In the genomic region with DNA sequence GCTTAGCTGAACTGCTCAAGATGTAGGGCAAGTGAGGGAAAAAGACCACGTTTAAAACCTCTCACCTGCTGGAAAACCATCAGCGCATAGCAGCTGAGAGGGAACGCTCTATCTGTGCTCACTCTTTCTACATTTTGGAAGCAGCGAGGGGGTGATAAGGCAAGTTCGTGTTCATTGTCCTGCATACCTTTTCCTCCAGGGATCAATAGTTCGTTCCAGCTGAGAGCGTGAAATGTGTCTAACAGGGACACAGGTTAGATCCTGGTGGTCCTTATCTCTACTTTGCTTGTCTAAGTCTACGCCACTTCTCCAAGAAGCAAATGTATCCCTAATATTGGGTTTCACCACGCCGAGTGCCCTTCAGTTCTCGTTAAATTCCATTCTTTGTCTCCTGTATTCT, we compare ENCODE assay signal across 14 cellular contexts.
DNase-seq lines count a peak whose midpoint lies in the region; ATAC-seq, FAIRE-seq and TF ChIP-seq lines count a peak whose summit lies in the region.
"Had no signal": no experiment of that assay in that cellular context is flagged by ENCODE, and none has a peak within 500 bp of the region (broad histone marks: within the 10 kb centered on the region; RNA-seq: fewer than 3 reads in every experiment).

No MANE protein-coding gene starts in this region.

- H2BK15ac ChIP-seq in H1 (ENCODE audit: low read length), result no peak overlapping the region

- no peak overlapping the region for H4K8ac ChIP-seq in H1 (ENCODE audit: extremely low read depth, insufficient read depth, low read length)

- no peak for TF ChIP-seq CTCF in Calu3 (IDR thresholded peaks at IDR 0.05; ENCODE audit: unreplicated experiment)
- TF ChIP-seq CTCF in H1 (IDR thresholded peaks at IDR 0.05; ENCODE audit: control extremely low read depth in 1 of 3, insufficient read depth in 1 of 3, low read depth in 1 of 3, low read length in 3 of 3), result no peak
- no peak for TF ChIP-seq CTCF in progenitor cell of endocrine pancreas (IDR thresholded peaks at IDR 0.05; ENCODE audit: unreplicated experiment)

- no peak overlapping the region for H3K23ac ChIP-seq in H1 (ENCODE audit: insufficient read length)

- H3K9ac ChIP-seq in H1 (replicated peaks in 1 of 4; ENCODE audit: extremely low read depth in 1 of 4, low read depth in 3 of 4, low read length in 3 of 4), result no peak overlapping the region
- H3K9ac ChIP-seq: GM23248 had no signal

- no peak for TF ChIP-seq EP300 in H1 (IDR thresholded peaks at IDR 0.05; ENCODE audit: borderline replicate concordance in 1 of 2, low read depth in 2 of 2, low read length in 2 of 2)

- H3K9me3 ChIP-seq in H1 (ENCODE audit: insufficient read depth in 2 of 2, low read depth in 1 of 2, low read length in 1 of 2), result no peaks in the 10 kb centered on the region

- POLR2A ChIA-PET in H1 (lab: Charles Lee; ENCODE audit: partially characterized antibody), result interaction anchor here (0.6 to 1.2 kb wide), 2 partner anchors 13 to 125 kb away, joined by 3 to 5 read pairs; no protein-coding TSS in a partner anchor

- no peak overlapping the region for H3K4ac ChIP-seq in H1 (replicated peaks; ENCODE audit: insufficient read length, low read depth, low read length)

- H3K4me1 ChIP-seq in H1 (replicated peaks in 1 of 4; ENCODE audit: control insufficient read depth in 3 of 4, insufficient read depth in 4 of 4, low read length in 3 of 4), result 0 out of 7 replicates have a peak, but pooled peaks cover 0 to 2% (median 0%) of the 10 kb centered on the region in 4 experiments

- intact Hi-C loops in Calu3 (cut with micrococcal nuclease; ENCODE audit: unreplicated experiment), result no loop called here

- no peak overlapping the region; a peak in 1 of 4 replicates for H3K4me2 ChIP-seq in H1 (ENCODE audit: insufficient read depth in 1 of 2, low read depth in 2 of 2, low read length in 2 of 2)

- BruUV-seq in Calu3 (replicated peaks; lab: Mats Ljungman, UMichigan), result no TSS peak

- no peak for FAIRE-seq in H1 (lab: Jason Lieb, UNC)
- FAIRE-seq: A204.1 had no signal

- H4K5ac ChIP-seq in H1 (ENCODE audit: insufficient read length, low read depth, low read length), result no peak overlapping the region

- 0 out of 2 replicates have a peak overlapping the region, but pooled peaks have one; percentile 18 for H2AK5ac ChIP-seq in H1 (ENCODE audit: low read depth, low read length)

- H4K91ac ChIP-seq in H1 (replicated peaks; ENCODE audit: insufficient read length, low read length), result no peak overlapping the region

- H3K27me3 Mint-ChIP-seq in Calu3 (ENCODE audit: unreplicated experiment) (peaks cover 21% of the 10 kb centered on the region), progenitor cell of endocrine pancreas (peaks cover 22% of the 10 kb centered on the region)
- H3K27me3 Mint-ChIP-seq: B cell; CD4-positive, alpha-beta memory T cell had no signal

- H3K79me2 ChIP-seq in H1 (ENCODE audit: control insufficient read depth in 1 of 2, insufficient read depth in 2 of 2, low read length in 2 of 2), result no peaks in the 10 kb centered on the region

- H2BK5ac ChIP-seq in H1 (ENCODE audit: low read depth, low read length), result no peak overlapping the region

- DNase-seq in Calu3 (no peak), SK-N-DZ (ENCODE audit: low spot score) (peak; percentile 51), H1 (ENCODE audit: low read depth in 1 of 2, low spot score in 2 of 2) (no peak), progenitor cell of endocrine pancreas (ENCODE audit: low spot score, unreplicated experiment) (no peak), NCI-H1694 treated with DMSO at 0.1 percent for 48 hours (lab: John Stamatoyannopoulos, UW) (no peak), NCI-H1436 (lab: John Stamatoyannopoulos, UW) (no peak)
- DNase-seq: CD4-positive, alpha-beta memory T cell; DND-41; GM23248; H9 had no signal

- H3K27ac Mint-ChIP-seq in Calu3 (ENCODE audit: unreplicated experiment), result peak overlapping the region; percentile 48
- peak overlapping the region; percentile 95 for H3K27ac Mint-ChIP-seq in progenitor cell of endocrine pancreas
- H3K27ac Mint-ChIP-seq: B cell; CD4-positive, alpha-beta memory T cell; H9 had no signal

- H3K27ac ChIP-seq in H1 (ENCODE audit: low read depth, low read length), result no peak overlapping the region
- H3K27ac ChIP-seq: C4-2B, GM23248 had no signal

- no peak overlapping the region for H2BK20ac ChIP-seq in H1 (ENCODE audit: low read length)

- no peaks in the 10 kb centered on the region for H3K9me3 Mint-ChIP-seq in Calu3 (ENCODE audit: low read depth, unreplicated experiment)
- no peaks in the 10 kb centered on the region for H3K9me3 Mint-ChIP-seq in progenitor cell of endocrine pancreas (ENCODE audit: low read depth)
- H3K9me3 Mint-ChIP-seq: H9 had no signal

- TF ChIP-seq RAD21 in H1 (IDR thresholded peaks at IDR 0.05 in 1 of 2, conservative IDR thresholded peaks at IDR 0.05 in 1 of 2; ENCODE audit: low read depth in 2 of 2, low read length in 2 of 2), result no peak

- CTCF ChIA-PET in Calu3 (lab: Charles Lee) (interaction anchor here (0.6 to 1.2 kb wide), 2 partner anchors 11 to 721 kb away, joined by 3 to 4 read pairs; no protein-coding TSS in a partner anchor), H1 (lab: Charles Lee; ENCODE audit: partially characterized antibody) (interaction anchor here (0.7 to 1.8 kb wide), 4 partner anchors 13 to 374 kb away, joined by 3 to 8 read pairs (median 3); no protein-coding TSS in a partner anchor)

- 0 out of 2 replicates have a peak overlapping the region, but pooled peaks have one; percentile 35 for H2AFZ ChIP-seq in H1 (ENCODE audit: low read length)
- H2AFZ ChIP-seq: GM23248 had no signal

- H2BK12ac ChIP-seq in H1 (ENCODE audit: low read depth, low read length), result no peak overlapping the region

- ATAC-seq in activated CD4-positive, CD25-positive, alpha-beta regulatory T cell treated with anti-CD3 and anti-CD28 coated beads, Interleukin-2, amount 50 U/mL, for 24 hours, result no peak

- H4K20me1 ChIP-seq in H1 (replicated peaks in 1 of 2; ENCODE audit: control insufficient read depth in 1 of 2, insufficient read depth in 2 of 2, low read length in 2 of 2), result no peaks in the 10 kb centered on the region

- H3K36me3 ChIP-seq in H1 (ENCODE audit: control insufficient read depth in 2 of 4, insufficient read depth in 4 of 4, low read length in 3 of 4), result no peaks in the 10 kb centered on the region

- no peak overlapping the region for H3K4me3 ChIP-seq in H1 (ENCODE audit: extremely low read depth in 1 of 4, insufficient read depth in 2 of 4, low read depth in 3 of 4, low read length in 4 of 4)
- H3K4me3 ChIP-seq: GM23248 had no signal

- peaks cover 18% of the 10 kb centered on the region for H3K36me3 Mint-ChIP-seq in Calu3 (ENCODE audit: insufficient read depth, unreplicated experiment)
- H3K36me3 Mint-ChIP-seq in progenitor cell of endocrine pancreas (ENCODE audit: insufficient read depth), result no peaks in the 10 kb centered on the region
- H3K36me3 Mint-ChIP-seq: CD4-positive, alpha-beta memory T cell had no signal

- H3K4me3 Mint-ChIP-seq in Calu3 (ENCODE audit: low read depth, unreplicated experiment) (peak overlapping the region; percentile 72), progenitor cell of endocrine pancreas (ENCODE audit: low read depth) (peak overlapping the region; percentile 11)
- H3K4me3 Mint-ChIP-seq: B cell; CD4-positive, alpha-beta memory T cell; H9 had no signal

- H3K27me3 ChIP-seq in H1 (replicated peaks in 1 of 4; ENCODE audit: control insufficient read depth in 3 of 4, extremely low read depth in 1 of 4, insufficient read depth in 3 of 4, low read length in 3 of 4), result no peaks in the 10 kb centered on the region; a peak in 2 of 7 replicates

- H3K18ac ChIP-seq in H1 (ENCODE audit: extremely low read depth, low read length), result no peak overlapping the region

- no peaks in the 10 kb centered on the region for H3K79me1 ChIP-seq in H1 (ENCODE audit: low read depth, low read length)

- H2BK120ac ChIP-seq in H1 (replicated peaks; ENCODE audit: low read depth, low read length), result no peak overlapping the region

- no peak overlapping the region for H3K14ac ChIP-seq in H1 (ENCODE audit: insufficient read length)

- TF ChIP-seq POLR2A in H1 (IDR thresholded peaks at IDR 0.05; ENCODE audit: control extremely low read depth in 1 of 2, low read depth in 2 of 2, low read length in 2 of 2), result no peak

- no peak overlapping the region for H3K56ac ChIP-seq in H1 (replicated peaks; ENCODE audit: insufficient read length, low read depth, low read length)

- 85% methylated on average over 11 of the region's 11 CpGs; no CpG with 5 or more reads in 1 of the 2 experiments for WGBS in H1 (ENCODE audit: extremely low coverage in 1 of 2, insufficient coverage in 1 of 2, insufficient read length in 1 of 2, insufficient replicate concordance in 2 of 2, low coverage in 1 of 2, low lambda C conversion rate in 2 of 2, missing lambda C conversion rate in 1 of 2), 2 experiments

- H3K23me2 ChIP-seq in H1 (ENCODE audit: low read depth, low read length), result peaks cover 2% of the 10 kb centered on the region; the same call in 1 of the 2 replicates

- H3K4me1 Mint-ChIP-seq in Calu3 (ENCODE audit: low read depth, unreplicated experiment) (peaks cover 22% of the 10 kb centered on the region), progenitor cell of endocrine pancreas (ENCODE audit: low read depth) (peaks cover 32% of the 10 kb centered on the region)
- H3K4me1 Mint-ChIP-seq: B cell; CD4-positive, alpha-beta memory T cell had no signal

TF ChIP-seq in H1, 55 proteins besides CTCF, POLR2A, EP300 and RAD21 (continues in another document):
- TF ChIP-seq BCL11A (IDR thresholded peaks at IDR 0.05; ENCODE audit: low read depth in 2 of 2, low read length in 2 of 2) (no peak), CHD1 (IDR thresholded peaks at IDR 0.05; ENCODE audit: low read depth, low read length) (no peak), RXRA (IDR thresholded peaks at IDR 0.05; ENCODE audit: insufficient read depth, low read depth, low read length) (no peak), POU5F1 (IDR thresholded peaks at IDR 0.05; ENCODE audit: low read depth, low read length) (no peak), TAF7 (optimal IDR thresholded peaks at IDR 0.05; ENCODE audit: borderline replicate concordance, low read depth, low read length) (no peak), CBX8 (IDR thresholded peaks at IDR 0.05; ENCODE audit: borderline replicate concordance, low read depth, low read length) (no peak), RNF2 (IDR thresholded peaks at IDR 0.05; ENCODE audit: borderline replicate concordance, low read depth, low read length, missing control alignments, poor library complexity, severe bottlenecking) (no peak)
- TF ChIP-seq, protein P1, sequence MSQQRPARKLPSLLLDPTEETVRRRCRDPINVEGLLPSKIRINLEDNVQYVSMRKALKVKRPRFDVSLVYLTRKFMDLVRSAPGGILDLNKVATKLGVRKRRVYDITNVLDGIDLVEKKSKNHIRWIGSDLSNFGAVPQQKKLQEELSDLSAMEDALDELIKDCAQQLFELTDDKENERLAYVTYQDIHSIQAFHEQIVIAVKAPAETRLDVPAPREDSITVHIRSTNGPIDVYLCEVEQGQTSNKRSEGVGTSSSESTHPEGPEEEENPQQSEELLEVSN (IDR thresholded peaks at IDR 0.05), result no peak
- TF ChIP-seq, protein P2, sequence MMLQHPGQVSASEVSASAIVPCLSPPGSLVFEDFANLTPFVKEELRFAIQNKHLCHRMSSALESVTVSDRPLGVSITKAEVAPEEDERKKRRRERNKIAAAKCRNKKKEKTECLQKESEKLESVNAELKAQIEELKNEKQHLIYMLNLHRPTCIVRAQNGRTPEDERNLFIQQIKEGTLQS (IDR thresholded peaks at IDR 0.05; ENCODE audit: insufficient read depth, low read depth, low read length), result no peak
